Comparison of ENCODE assay signal across 33 cellular contexts in the genomic region with DNA sequence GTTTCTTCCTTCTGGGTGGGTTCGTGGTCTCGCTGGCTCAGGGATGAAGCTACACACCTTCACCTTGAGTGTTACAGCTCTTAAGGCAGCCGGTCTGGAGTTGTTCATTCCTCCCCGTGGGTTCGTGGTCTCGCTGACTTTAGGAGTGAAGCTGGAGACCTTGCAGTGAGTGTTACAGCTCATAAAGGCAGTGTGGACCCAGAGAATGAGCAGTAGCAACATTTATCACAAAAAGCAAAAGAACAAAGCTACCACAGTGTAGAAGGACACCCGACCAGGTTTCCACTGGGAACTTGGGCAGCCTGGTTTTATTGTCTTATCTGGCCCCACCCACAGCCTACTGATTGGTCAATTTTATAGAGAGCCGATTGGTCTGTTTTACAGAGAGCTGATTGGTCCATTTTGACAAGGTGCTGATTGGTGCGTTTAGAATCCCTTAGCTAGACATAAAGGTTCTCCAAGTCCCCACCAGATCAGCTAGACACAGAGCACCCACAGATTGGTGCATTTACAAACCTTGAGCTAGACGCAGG.
"Had no signal": no experiment of that assay in that cellular context is flagged by ENCODE, and none has a peak within 500 bp of the region (broad histone marks: within the 10 kb centered on the region; RNA-seq: fewer than 3 reads in every experiment).

No MANE protein-coding gene starts in this region.

- H3K4me3 ChIP-seq: Peyer's patch, SJSA1 had no signal

- ATAC-seq: activated naive CD8-positive, alpha-beta T cell treated with anti-CD3 and anti-CD28 coated beads, Interleukin-2, amount 50 U/mL, for 24 hours; activated T-cell treated with anti-CD3 and anti-CD28 coated beads, Interleukin-2, amount 50 U/mL, for 4 hours; PC-3 had no signal

- H3K36me3 Mint-ChIP-seq: activated CD4-positive, alpha-beta memory T cell treated with anti-CD3 and anti-CD28 coated beads for 36 hours; activated naive CD4-positive, alpha-beta T cell treated with anti-CD3 and anti-CD28 coated beads, Interleukin-2, amount 10 ng/mL, durations not matched to agents 7 days and 5 days; activated naive CD8-positive, alpha-beta T cell; brain had no signal

- H3K27me3 ChIP-seq: Peyer's patch, SJSA1 had no signal

- H3K27me3 Mint-ChIP-seq: activated B cell treated with CpG ODN at 0.5 μM for 24 hours; activated CD4-positive, alpha-beta memory T cell treated with anti-CD3 and anti-CD28 coated beads for 36 hours; activated naive CD4-positive, alpha-beta T cell treated with anti-CD3 and anti-CD28 coated beads, Interleukin-2, amount 10 ng/mL, durations not matched to agents 7 days and 5 days; activated naive CD8-positive, alpha-beta T cell; activated naive CD8-positive, alpha-beta T cell treated with anti-CD3 and anti-CD28 coated beads, Interleukin-2, amount 50 U/mL, for 24 hours; brain had no signal

- H3K27ac Mint-ChIP-seq: activated B cell treated with CpG ODN at 0.5 μM for 24 hours; activated CD4-positive, alpha-beta memory T cell treated with anti-CD3 and anti-CD28 coated beads for 36 hours; activated naive CD4-positive, alpha-beta T cell treated with anti-CD3 and anti-CD28 coated beads, Interleukin-2, amount 10 ng/mL, durations not matched to agents 7 days and 5 days; activated naive CD8-positive, alpha-beta T cell; activated naive CD8-positive, alpha-beta T cell treated with anti-CD3 and anti-CD28 coated beads, Interleukin-2, amount 50 U/mL, for 24 hours; activated T-helper 1 cell treated with anti-CD3 and anti-CD28 coated beads, Interleukin-12 subunit alpha, Interleukin-12 subunit beta, Interleukin-2, Interleukin-4 antibody, amounts not matched to agents 30 ng/mL and 10 ng/mL and 1 ng/mL, durations not matched to agents 14 hours and 24 hours and 36 hours; brain had no signal

- H3K4me1 ChIP-seq: Peyer's patch, SJSA1 had no signal

- H3K4me1 Mint-ChIP-seq: activated B cell treated with CpG ODN at 0.5 μM for 24 hours; activated naive CD4-positive, alpha-beta T cell treated with anti-CD3 and anti-CD28 coated beads, Interleukin-2, amount 10 ng/mL, durations not matched to agents 7 days and 5 days; activated naive CD8-positive, alpha-beta T cell treated with anti-CD3 and anti-CD28 coated beads, Interleukin-2, amount 50 U/mL, for 24 hours; brain had no signal

- H3K36me3 ChIP-seq: Peyer's patch, SJSA1 had no signal

- H3K4me3 Mint-ChIP-seq: activated B cell treated with CpG ODN at 0.5 μM for 24 hours; activated CD4-positive, alpha-beta memory T cell treated with anti-CD3 and anti-CD28 coated beads for 36 hours; activated naive CD4-positive, alpha-beta T cell treated with anti-CD3 and anti-CD28 coated beads, Interleukin-2, amount 10 ng/mL, durations not matched to agents 7 days and 5 days; activated naive CD8-positive, alpha-beta T cell; activated naive CD8-positive, alpha-beta T cell treated with anti-CD3 and anti-CD28 coated beads, Interleukin-2, amount 50 U/mL, for 24 hours; activated T-cell treated with anti-CD3 and anti-CD28 coated beads, Interleukin-2, amount 50 U/mL, for 4 hours; activated T-helper 1 cell treated with anti-CD3 and anti-CD28 coated beads, Interleukin-12 subunit alpha, Interleukin-12 subunit beta, Interleukin-2, Interleukin-4 antibody, amounts not matched to agents 30 ng/mL and 10 ng/mL and 1 ng/mL, durations not matched to agents 14 hours and 24 hours and 36 hours; brain had no signal

- DNase-seq: activated B cell treated with CpG ODN at 0.5 μM for 24 hours; activated CD4-positive, alpha-beta memory T cell treated with anti-CD3 and anti-CD28 coated beads for 36 hours; activated CD4-positive, alpha-beta T cell treated with anti-CD3 and anti-CD28 coated beads for 4 hours; activated CD4-positive, alpha-beta T cell treated with anti-CD3 and anti-CD28 coated beads, Interleukin-2, amount 50 U/mL, for 1 hour; activated CD4-positive, CD25-positive, alpha-beta regulatory T cell treated with anti-CD3 and anti-CD28 coated beads, Interleukin-2, amount 50 U/mL, for 72 hours; activated CD8-positive, alpha-beta memory T cell treated with anti-CD3 and anti-CD28 coated beads, Interleukin-2, amount 50 U/mL, for 4 hours; activated gamma-delta T cell treated with Interleukin-2 at 50 U/mL for 16 hours; activated naive CD4-positive, alpha-beta T cell treated with anti-CD3 and anti-CD28 coated beads, Interleukin-2, amount 10 ng/mL, durations not matched to agents 7 days and 5 days; activated naive CD8-positive, alpha-beta T cell treated with anti-CD3 and anti-CD28 coated beads, Interleukin-2, amount 50 U/mL, for 24 hours; activated T-cell treated with anti-CD3 and anti-CD28 coated beads for 4 hours; activated T-cell treated with anti-CD3 and anti-CD28 coated beads, Interleukin-2, amount 50 U/mL, for 4 hours; anterior cingulate cortex; central memory CD4-positive, alpha-beta T cell; NCI-H1092 treated with DMSO at 0.1 percent for 48 hours; NCI-H1417; NCI-H187 treated with DMSO at 0.1 percent for 48 hours; NCI-H2081; NCI-H2171 treated with DMSO at 0.1 percent for 48 hours; NCI-H345; NCI-H524 treated with DMSO at 0.1 percent for 48 hours; PC-3; Peyer's patch; RPMI8226; SHP77 treated with DMSO at 0.1 percent for 48 hours; SW 1271; T-helper 1 cell; T-helper 2 cell; T-helper 9 cell had no signal

- H3K9me3 Mint-ChIP-seq: activated B cell treated with CpG ODN at 0.5 μM for 24 hours; activated CD4-positive, alpha-beta memory T cell treated with anti-CD3 and anti-CD28 coated beads for 36 hours; activated naive CD4-positive, alpha-beta T cell treated with anti-CD3 and anti-CD28 coated beads, Interleukin-2, amount 10 ng/mL, durations not matched to agents 7 days and 5 days; activated naive CD8-positive, alpha-beta T cell treated with anti-CD3 and anti-CD28 coated beads, Interleukin-2, amount 50 U/mL, for 24 hours; activated T-cell treated with anti-CD3 and anti-CD28 coated beads, Interleukin-2, amount 50 U/mL, for 4 hours; activated T-helper 1 cell treated with anti-CD3 and anti-CD28 coated beads, Interleukin-12 subunit alpha, Interleukin-12 subunit beta, Interleukin-2, Interleukin-4 antibody, amounts not matched to agents 30 ng/mL and 10 ng/mL and 1 ng/mL, durations not matched to agents 14 hours and 24 hours and 36 hours had no signal

- H3K9me3 ChIP-seq: Peyer's patch, SJSA1 had no signal

- H3K27ac ChIP-seq: Peyer's patch, SJSA1, VCaP had no signal
